In genomic region chr4:144557404-144557803, GRCh38 we compare ENCODE assay signal across 1 cellular context.
TF ChIP-seq lines count a peak whose summit lies in the region.

No MANE protein-coding gene starts in this region.

TF ChIP-seq in SK-N-SH, 30 proteins besides CTCF, POLR2A, EP300 and RAD21 (continued from another document):
- TF ChIP-seq RCOR1 (IDR thresholded peaks at IDR 0.05; ENCODE audit: low read length), result no peak
- no peak for TF ChIP-seq TEAD4 (IDR thresholded peaks at IDR 0.05; ENCODE audit: borderline replicate concordance, insufficient read depth)
- TF ChIP-seq POLR2AphosphoS5 (IDR thresholded peaks at IDR 0.05; ENCODE audit: low read depth, low read length), result no peak
- TF ChIP-seq YY1 (IDR thresholded peaks at IDR 0.05; ENCODE audit: low read depth), result no peak
